ENCODE assay signal across 1 cellular context in the genomic region with DNA sequence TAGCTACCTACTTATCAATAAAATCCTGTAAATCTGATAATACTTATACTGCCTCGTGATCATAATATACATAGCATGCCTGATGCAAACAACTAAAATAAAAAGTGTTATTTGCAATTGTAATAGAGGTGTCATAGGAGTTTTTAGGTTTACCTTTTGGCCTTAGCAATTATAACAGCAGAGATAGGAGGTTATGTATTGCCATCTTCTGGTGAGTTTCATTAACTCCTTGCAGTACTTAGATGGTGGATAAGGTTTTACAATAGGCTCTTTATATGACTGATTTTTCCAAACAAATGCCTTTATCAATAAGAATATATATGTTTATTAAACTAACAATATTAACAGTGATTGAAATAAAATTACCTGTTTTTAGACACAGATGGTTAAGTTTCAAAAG.
TF ChIP-seq lines count a peak whose summit lies in the region.

No MANE protein-coding gene starts in this region.

TF ChIP-seq in H1, 55 proteins besides CTCF, POLR2A, EP300 and RAD21:
- TF ChIP-seq ZNF274 (IDR thresholded peaks at IDR 0.05; ENCODE audit: borderline replicate concordance, extremely low read depth, low read length): no peak
- TF ChIP-seq HDAC6 (IDR thresholded peaks at IDR 0.05; ENCODE audit: low read depth, low read length): no peak
- no peak for TF ChIP-seq MAFK (IDR thresholded peaks at IDR 0.05; ENCODE audit: low read depth, low read length)
- TF ChIP-seq USF2 (IDR thresholded peaks at IDR 0.05; ENCODE audit: low read length): no peak
- no peak for TF ChIP-seq SP2 (IDR thresholded peaks at IDR 0.05; ENCODE audit: low read length)
- TF ChIP-seq GABPA (IDR thresholded peaks at IDR 0.05; ENCODE audit: borderline replicate concordance, insufficient read depth, low read length): no peak
- TF ChIP-seq KDM4A (IDR thresholded peaks at IDR 0.05; ENCODE audit: low read depth, low read length, severe bottlenecking): no peak
